ENCODE assay signal across 8 cellular contexts in genomic region chr6:43173496-43174262, GRCh38. TPM values are rescaled to one million over a fixed set of nuclear protein-coding genes. Genes with fewer than 3 reads are reported as not detected.
DNase-seq lines count a peak whose midpoint lies in the region; ATAC-seq and TF ChIP-seq lines count a peak whose summit lies in the region.

No MANE protein-coding gene starts in this region.

- H3K27ac ChIP-seq in adipose tissue (ENCODE audit: low read depth, low read length) (peak overlapping the region; percentile 89), left lung (peak overlapping the region; percentile 86 to 97), thyroid gland (peak overlapping the region; percentile 96 to 99 (median 98))

- TF ChIP-seq CTCF in left lung (IDR thresholded peaks at IDR 0.05) (no peak), thyroid gland (IDR thresholded peaks at IDR 0.05) (no peak)

- intact Hi-C loops in left lung (cut with DNase I) = no loop called here
- intact Hi-C loops in thyroid gland (cut with DNase I) = no loop called here

- H3K9me3 ChIP-seq in left lung (no peaks in the 10 kb centered on the region), thyroid gland (no peaks in the 10 kb centered on the region)

- CTCF ChIA-PET in HEK293T (lab: Yijun Ruan, JAX) = interaction anchor here (1.1 to 1.4 kb wide), 2 partner anchors 30 to 55 kb away, joined by 3 to 5 read pairs; partner anchors contain the start of gene DNPH1

- peaks cover 14% of the 10 kb centered on the region for H3K36me3 Mint-ChIP-seq in activated T-cell treated with anti-CD3 and anti-CD28 coated beads, Interleukin-2, amount 50 U/mL, for 4 hours (ENCODE audit: insufficient read depth)

- H3K4me1 ChIP-seq in left lung = peaks cover 24 to 52% of the 10 kb centered on the region in 2 donors
- peaks cover 25 to 29% of the 10 kb centered on the region in 2 donors for H3K4me1 ChIP-seq in thyroid gland

- no peak for TF ChIP-seq POLR2A in thyroid gland (IDR thresholded peaks at IDR 0.05)

- H3K36me3 ChIP-seq in left lung = peaks cover 0 to 35% of the 10 kb centered on the region in 2 donors
- H3K36me3 ChIP-seq in thyroid gland = peaks cover 24 to 25% of the 10 kb centered on the region in 2 donors

- H3K4me3 ChIP-seq in left lung (peak overlapping the region; percentile 85 to 96), thyroid gland (replicated peaks in 1 of 3) (peak overlapping the region in 2 of 3 donors; percentile 22 to 30)

- DNase-seq in activated T-cell treated with anti-CD3 and anti-CD28 coated beads, Interleukin-2, amount 50 U/mL, for 4 hours = no peak
- DNase-seq in activated T-cell treated with anti-CD3 and anti-CD28 coated beads for 4 hours (no peak), left lung (no peak), thyroid gland (peak in 1 of 2 donors; percentile 12), NCI-H1436 (lab: John Stamatoyannopoulos, UW) (no peak), HEK293T (ENCODE audit: extremely low spot score) (no peak)

- no peaks in the 10 kb centered on the region for H3K27me3 Mint-ChIP-seq in activated T-cell treated with anti-CD3 and anti-CD28 coated beads, Interleukin-2, amount 50 U/mL, for 4 hours (ENCODE audit: low read depth)

- H3K4me3 Mint-ChIP-seq in activated T-cell treated with anti-CD3 and anti-CD28 coated beads, Interleukin-2, amount 50 U/mL, for 4 hours = peak overlapping the region; percentile 90

- no peaks in the 10 kb centered on the region for H3K9me3 Mint-ChIP-seq in activated T-cell treated with anti-CD3 and anti-CD28 coated beads, Interleukin-2, amount 50 U/mL, for 4 hours

- H3K27me3 ChIP-seq in left lung (no peaks in the 10 kb centered on the region), thyroid gland (no peaks in the 10 kb centered on the region)

- H3K4me1 Mint-ChIP-seq in activated T-cell treated with anti-CD3 and anti-CD28 coated beads, Interleukin-2, amount 50 U/mL, for 4 hours (ENCODE audit: low read depth) = peaks cover 42% of the 10 kb centered on the region

- POLR2A ChIA-PET in HEK293T (lab: Yijun Ruan, JAX) = interaction anchor here (0.7 to 4.3 kb wide), 9 partner anchors 8 to 254 kb away, joined by 3 to 30 read pairs (median 4); partner anchors contain the start of genes ABCC10, CNPY3, CUL7 and CUL9

- 52 to 64% (median 63%) methylated on average over 12 of the region's 12 CpGs for WGBS in adipose tissue, 3 donors
- WGBS in thyroid gland, 2 donors = 61 to 67% methylated on average over 10 to 12 of the region's 12 CpGs

- no peak for ATAC-seq in activated T-cell treated with anti-CD3 and anti-CD28 coated beads, Interleukin-2, amount 50 U/mL, for 4 hours
- ATAC-seq in left lung (no peak), GM18511 (IDR thresholded peaks at IDR 0.05; ENCODE audit: unreplicated experiment) (no peak)

TF ChIP-seq in HEK293T, 16 proteins besides CTCF, POLR2A, EP300 and RAD21:
- TF ChIP-seq LEF1 (IDR thresholded peaks at IDR 0.05; ENCODE audit: borderline replicate concordance) (no peak), PKNOX1 (IDR thresholded peaks at IDR 0.05) (no peak), ELF4 (IDR thresholded peaks at IDR 0.05) (no peak), FOXM1 (IDR thresholded peaks at IDR 0.05; ENCODE audit: borderline replicate concordance) (no peak), SUZ12 (IDR thresholded peaks at IDR 0.05) (no peak), BHLHE40 (IDR thresholded peaks at IDR 0.05; ENCODE audit: borderline replicate concordance) (no peak), FOXA1 (IDR thresholded peaks at IDR 0.05) (no peak), TARDBP (IDR thresholded peaks at IDR 0.05) (no peak), NFRKB (IDR thresholded peaks at IDR 0.05) (no peak), FOXK2 (IDR thresholded peaks at IDR 0.05) (no peak), ZNF384 (IDR thresholded peaks at IDR 0.05) (no peak), CTBP1 (IDR thresholded peaks at IDR 0.05; ENCODE audit: borderline replicate concordance) (no peak), HDGF (IDR thresholded peaks at IDR 0.05; ENCODE audit: borderline replicate concordance) (no peak), SP1 (IDR thresholded peaks at IDR 0.05) (no peak), ARNT (IDR thresholded peaks at IDR 0.05) (no peak), L3MBTL2 (conservative IDR thresholded peaks at IDR 0.05) (no peak)

RNA-seq across cellular contexts. Expression of gene SRF, which starts 2.6 kb away (rescaled TPM):
- 10 to 100 TPM; 72.0 to 80.1 (median 72.8) TPM for total RNA-seq in activated T-cell treated with anti-CD3 and anti-CD28 coated beads, Interleukin-2, amount 50 U/mL, for 4 hours
- polyA plus RNA-seq in adipose tissue = 10 to 100 TPM; 12.1 to 57.9 (median 29.9) TPM
- total RNA-seq in left lung (10 to 100 TPM; 31.8 to 36.3 TPM), thyroid gland (10 to 100 TPM; 21.5 to 34.1 (median 22.6) TPM)

RNA-seq across cellular contexts. Expression of gene CUL9, which starts 8.3 kb away (rescaled TPM):
- 10 to 100 TPM; 29.5 to 32.3 (median 30.4) TPM for total RNA-seq in activated T-cell treated with anti-CD3 and anti-CD28 coated beads, Interleukin-2, amount 50 U/mL, for 4 hours
- 10 to 100 TPM; 11.0 to 40.8 (median 20.4) TPM for polyA plus RNA-seq in adipose tissue
- 10 to 100 TPM; 36.1 to 37.3 TPM for total RNA-seq in left lung
- 10 to 100 TPM; 39.7 to 63.3 (median 59.0) TPM for total RNA-seq in thyroid gland

RNA-seq across cellular contexts. Expression of gene DNPH1, which starts 55.6 kb away (rescaled TPM):
- total RNA-seq in activated T-cell treated with anti-CD3 and anti-CD28 coated beads, Interleukin-2, amount 50 U/mL, for 4 hours = 10 to 100 TPM; 27.5 to 52.1 (median 51.0) TPM
- 100 to 1,000 TPM in 2 of 3 donors, 10 to 100 TPM in 1; 95.0 to 136 (median 107) TPM for polyA plus RNA-seq in adipose tissue
- total RNA-seq in left lung = 10 to 100 TPM; 47.3 to 49.6 TPM
- total RNA-seq in thyroid gland = 100 to 1,000 TPM in 1 of 4 donors, 10 to 100 TPM in 3; 33.1 to 122 (median 84.1) TPM
